Comparison of ENCODE assay signal across 9 cellular contexts in the genomic region with DNA sequence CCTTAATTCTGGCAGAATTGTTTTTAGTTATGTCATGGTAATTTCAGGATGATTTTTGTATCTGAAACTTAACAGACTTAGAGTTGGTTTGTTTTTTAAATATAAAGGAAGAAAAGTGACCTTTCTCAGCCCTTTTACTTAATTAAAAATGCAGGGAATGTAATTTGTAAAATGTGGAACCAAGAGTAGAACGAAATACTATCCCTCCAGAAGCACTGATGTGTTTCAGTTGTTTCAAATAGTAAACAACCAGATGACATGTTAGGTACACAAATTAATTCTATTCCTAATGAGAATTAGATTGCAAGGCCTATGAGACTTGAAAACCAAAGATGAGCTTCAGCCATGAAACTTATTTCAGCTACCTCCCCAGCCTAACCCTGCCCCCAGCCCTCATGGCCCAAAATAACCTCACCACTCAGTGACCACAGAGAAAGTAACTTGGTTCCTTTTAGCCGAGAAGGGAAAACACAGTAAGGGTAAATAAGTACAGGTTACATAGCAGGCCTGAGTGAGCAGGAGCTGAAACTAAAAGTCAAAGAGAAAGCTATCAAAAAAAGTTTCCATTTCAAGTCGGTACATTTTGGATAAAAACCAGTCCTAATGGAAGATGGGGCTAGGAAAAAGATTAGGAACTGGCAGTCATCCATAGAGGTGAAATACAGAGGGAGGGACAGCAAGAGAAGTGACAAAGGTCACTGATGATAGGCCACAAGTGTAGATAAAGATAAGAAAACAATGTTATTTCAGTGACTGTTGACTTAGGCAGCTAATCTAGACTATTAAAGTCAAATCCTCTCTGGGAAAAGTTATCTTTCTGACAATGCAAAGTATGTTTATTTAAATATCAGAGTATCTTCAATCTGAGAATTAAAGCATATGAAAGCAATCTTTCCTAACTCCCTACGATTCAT. TPM values are rescaled to one million over a fixed set of nuclear protein-coding genes. Genes with fewer than 3 reads are reported as not detected.
DNase-seq lines count a peak whose midpoint lies in the region; ATAC-seq and TF ChIP-seq lines count a peak whose summit lies in the region.
"Had no signal": no experiment of that assay in that cellular context is flagged by ENCODE, and none has a peak within 500 bp of the region (broad histone marks: within the 10 kb centered on the region; RNA-seq: fewer than 3 reads in every experiment).

No MANE protein-coding gene starts in this region.

- H3K4me1 ChIP-seq in osteoblast (ENCODE audit: insufficient read depth, low read length): peaks cover 5% of the 10 kb centered on the region

- no peak overlapping the region for H3K4me3 ChIP-seq in osteoblast (ENCODE audit: insufficient read depth, low read length)

- H2AFZ ChIP-seq in osteoblast (ENCODE audit: low read length): no peak overlapping the region

- DNase-seq in NOMO-1 treated with DMSO at 0.1 percent for 48 hours (lab: John Stamatoyannopoulos, UW; ENCODE audit: unreplicated experiment) (peak; percentile 43), osteoblast (ENCODE audit: insufficient read length, low spot score, missing footprints) (peak; percentile 29), T-helper 1 cell (no peak), NCI-H1930 (lab: John Stamatoyannopoulos, UW) (no peak), AG08395 (ENCODE audit: low spot score) (no peak)
- DNase-seq in stimulated activated CD4-positive, alpha-beta T cell treated with anti-CD3 and anti-CD28 coated beads, Interleukin-2, amount 100 ng/mL, for 48 hours: no peak

- TF ChIP-seq CTCF in osteoblast (IDR thresholded peaks at IDR 0.05; ENCODE audit: extremely low read depth, low read depth, low read length): no peak

- H3K79me2 ChIP-seq in osteoblast (ENCODE audit: insufficient read depth, low read length): no peaks in the 10 kb centered on the region

- H4K20me1 ChIP-seq in osteoblast (ENCODE audit: insufficient read depth, low read length): no peaks in the 10 kb centered on the region

- no peak overlapping the region for H3K27ac ChIP-seq in osteoblast (ENCODE audit: low read depth, low read length)

- H3K36me3 ChIP-seq in osteoblast (ENCODE audit: insufficient read depth, low read length): no peaks in the 10 kb centered on the region

- peak; percentile 99 for ATAC-seq in GM19023 (IDR thresholded peaks at IDR 0.05; ENCODE audit: unreplicated experiment)
- peak; percentile 99 for ATAC-seq in HG02840 (IDR thresholded peaks at IDR 0.05; ENCODE audit: low FRiP score, unreplicated experiment)

- H3K27me3 ChIP-seq in osteoblast (ENCODE audit: insufficient read depth, low read length): no peaks in the 10 kb centered on the region

- peak overlapping the region; percentile 25 for H3K4me2 ChIP-seq in osteoblast (ENCODE audit: insufficient read depth, low read length)

- H3K9me3 ChIP-seq in osteoblast (ENCODE audit: low read depth, low read length): no peaks in the 10 kb centered on the region

RNA-seq across cellular contexts. Expression of gene SENP8, which starts 23.2 kb away (rescaled TPM):
- total RNA-seq in osteoblast: 2.4 and 2.5 TPM in 2 replicates

RNA-seq across cellular contexts. Expression of gene MYO9A, which starts 23.5 kb away (rescaled TPM):
- 59.0 and 60.1 TPM in 2 replicates for total RNA-seq in osteoblast

RNA-seq across cellular contexts. Expression of gene GRAMD2A, which starts 56.2 kb away (rescaled TPM):
- not detected in 2 replicates for total RNA-seq in osteoblast
- total RNA-seq: HT1080 had no signal

Comparison
In these comparisons a context has a peak if more than half of its experiments do, and no peak if none do; other contexts are left out.
1. DNase-seq: peak in NOMO-1 treated with DMSO at 0.1 percent for 48 hours (single experiment) and osteoblast (single experiment); none in stimulated activated CD4-positive, alpha-beta T cell treated with anti-CD3 and anti-CD28 coated beads, Interleukin-2, amount 100 ng/mL, for 48 hours (0 of 2), T-helper 1 cell (0 of 5), NCI-H1930 (0 of 2) and AG08395 (single experiment).